28 cellular contexts compared by ENCODE assay signal in the genomic region with DNA sequence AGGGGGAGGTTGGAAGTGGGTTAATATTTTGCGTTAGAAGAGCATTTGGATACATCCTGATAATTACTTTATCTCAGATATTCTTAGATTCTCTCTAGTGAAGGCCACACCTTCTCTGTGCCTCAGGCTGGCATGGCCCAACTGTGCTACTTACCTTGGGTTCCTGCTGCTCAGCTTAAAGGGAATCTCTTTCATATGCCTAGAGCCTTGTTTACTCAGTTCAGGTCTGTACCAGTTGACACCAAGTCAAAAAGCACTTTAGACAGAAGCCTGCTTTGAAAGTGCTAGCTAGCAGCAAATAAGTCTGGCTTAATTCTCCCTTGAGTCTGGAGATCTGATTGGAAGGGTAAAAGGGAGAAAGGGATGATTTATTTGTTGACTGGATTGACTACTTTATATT.
"Had no signal": no experiment of that assay in that cellular context is flagged by ENCODE, and none has a peak within 500 bp of the region (broad histone marks: within the 10 kb centered on the region; RNA-seq: fewer than 3 reads in every experiment).

No MANE protein-coding gene starts in this region.

- H3K4me3 ChIP-seq: cardiac muscle cell, SK-N-MC had no signal

- H3K27me3 ChIP-seq: brain microvascular endothelial cell, cardiac muscle cell had no signal

- H3K27me3 Mint-ChIP-seq: activated CD4-positive, alpha-beta T cell treated with anti-CD3 and anti-CD28 coated beads, Interleukin-2, amount 10 ng/mL, durations not matched to agents 7 days and 5 days; activated naive CD8-positive, alpha-beta T cell; activated T-helper 17 cell treated with anti-CD3 and anti-CD28 coated beads, Interleukin-2, amount 50 U/mL, for 72 hours had no signal

- H3K36me3 ChIP-seq: brain microvascular endothelial cell, cardiac muscle cell had no signal

- H3K9me3 Mint-ChIP-seq: activated CD4-positive, alpha-beta memory T cell treated with anti-CD3 and anti-CD28 coated beads, Interleukin-2, amount 10 ng/mL, durations not matched to agents 7 days and 5 days; activated CD4-positive, alpha-beta T cell treated with anti-CD3 and anti-CD28 coated beads, Interleukin-2, amount 10 ng/mL, durations not matched to agents 7 days and 5 days; activated naive CD4-positive, alpha-beta T cell treated with anti-CD3 and anti-CD28 coated beads for 36 hours; activated T-helper 17 cell treated with anti-CD3 and anti-CD28 coated beads, Interleukin-2, amount 50 U/mL, for 72 hours; T-cell had no signal

- H3K4me3 Mint-ChIP-seq: activated CD4-positive, alpha-beta memory T cell treated with anti-CD3 and anti-CD28 coated beads, Interleukin-2, amount 10 ng/mL, durations not matched to agents 7 days and 5 days; activated CD4-positive, alpha-beta T cell treated with anti-CD3 and anti-CD28 coated beads, Interleukin-2, amount 10 ng/mL, durations not matched to agents 7 days and 5 days; activated naive CD4-positive, alpha-beta T cell treated with anti-CD3 and anti-CD28 coated beads for 36 hours; activated naive CD8-positive, alpha-beta T cell; activated T-helper 17 cell treated with anti-CD3 and anti-CD28 coated beads, Interleukin-2, amount 50 U/mL, for 72 hours; T-cell had no signal

- H3K36me3 Mint-ChIP-seq: activated naive CD8-positive, alpha-beta T cell; T-cell had no signal

- H3K4me1 Mint-ChIP-seq: activated CD4-positive, alpha-beta memory T cell treated with anti-CD3 and anti-CD28 coated beads, Interleukin-2, amount 10 ng/mL, durations not matched to agents 7 days and 5 days; activated CD4-positive, alpha-beta T cell treated with anti-CD3 and anti-CD28 coated beads, Interleukin-2, amount 10 ng/mL, durations not matched to agents 7 days and 5 days; activated T-helper 17 cell treated with anti-CD3 and anti-CD28 coated beads, Interleukin-2, amount 50 U/mL, for 72 hours; T-cell had no signal

- H3K27ac Mint-ChIP-seq: activated CD4-positive, alpha-beta memory T cell treated with anti-CD3 and anti-CD28 coated beads, Interleukin-2, amount 10 ng/mL, durations not matched to agents 7 days and 5 days; activated CD4-positive, alpha-beta T cell treated with anti-CD3 and anti-CD28 coated beads, Interleukin-2, amount 10 ng/mL, durations not matched to agents 7 days and 5 days; activated naive CD4-positive, alpha-beta T cell treated with anti-CD3 and anti-CD28 coated beads for 36 hours; activated T-helper 17 cell treated with anti-CD3 and anti-CD28 coated beads, Interleukin-2, amount 50 U/mL, for 72 hours; T-cell had no signal

- ATAC-seq: activated T-helper 17 cell treated with anti-CD3 and anti-CD28 coated beads, Interleukin-2, amount 50 U/mL, for 72 hours; Panc1; Right ventricle myocardium inferior; T-cell had no signal

- H3K27ac ChIP-seq: brain microvascular endothelial cell, cardiac muscle cell, SK-N-MC had no signal

- DNase-seq: activated CD4-positive, alpha-beta memory T cell treated with anti-CD3 and anti-CD28 coated beads, Interleukin-2, amount 10 ng/mL, durations not matched to agents 7 days and 5 days; activated CD4-positive, alpha-beta T cell treated with anti-CD3 and anti-CD28 coated beads, Interleukin-2, amount 10 ng/mL, durations not matched to agents 7 days and 5 days; activated CD4-positive, CD25-positive, alpha-beta regulatory T cell; activated gamma-delta T cell; activated naive CD4-positive, alpha-beta T cell treated with anti-CD3 and anti-CD28 coated beads for 36 hours; activated T-cell treated with anti-CD3 and anti-CD28 coated beads for 4 hours; activated T-cell treated with anti-CD3 and anti-CD28 coated beads, Interleukin-2, amount 50 U/mL, for 48 hours; amygdala; brain microvascular endothelial cell; Kasumi-1; NCI-H1105 treated with DMSO at 0.1 percent for 48 hours; NCI-H1436 treated with DMSO at 0.1 percent for 48 hours; NCI-H1930; NCI-H345; NCI-H510A; NCI-H69; NK-92 treated with Interleukin-12 subunit alpha and Interleukin-12 subunit beta, amount 100 ng/mL, for 24 hours; OCI-M1; RPMI8226; T-cell; T-helper 2 cell; T1000 had no signal
